Comparison of ENCODE assay signal across 8 cellular contexts in genomic region chr19:7489609-7490044, GRCh38. TPM values are rescaled to one million over a fixed set of nuclear protein-coding genes. Genes with fewer than 3 reads are reported as not detected.
DNase-seq lines count a peak whose midpoint lies in the region; TF ChIP-seq lines count a peak whose summit lies in the region.

No MANE protein-coding gene starts in this region.

- H3K79me2 ChIP-seq in KMS-11 (ENCODE audit: insufficient read depth, low read depth) (no peaks in the 10 kb centered on the region), neural cell (replicated peaks; ENCODE audit: insufficient read depth, low read length) (no peaks in the 10 kb centered on the region)

- H3K36me3 ChIP-seq in BLaER1 treated with 17β-estradiol and CSF1 and Interleukin-3, amounts not matched to agents 10 nM and 100 nM, result no peaks in the 10 kb centered on the region
- no peaks in the 10 kb centered on the region for H3K36me3 ChIP-seq in KMS-11 (ENCODE audit: insufficient read depth)
- H3K36me3 ChIP-seq in neural cell (ENCODE audit: insufficient read depth, low read length), result no peaks in the 10 kb centered on the region

- H3K9me2 ChIP-seq in neural cell (ENCODE audit: insufficient read depth, low read length), result no peaks in the 10 kb centered on the region

- TF ChIP-seq EP300 in neural cell (conservative IDR thresholded peaks at IDR 0.05; ENCODE audit: poor library complexity, severe bottlenecking), result no peak

- H3K4me3 ChIP-seq in BLaER1 treated with 17β-estradiol and CSF1 and Interleukin-3, amounts not matched to agents 10 nM and 100 nM, result no peak overlapping the region
- no peak overlapping the region for H3K4me3 ChIP-seq in KMS-11 (IDR thresholded peaks at IDR 0.05; ENCODE audit: insufficient read depth, low read depth, low read length)
- H3K4me3 ChIP-seq in coronary artery, result peak overlapping the region; percentile 69
- H3K4me3 ChIP-seq in neural cell (ENCODE audit: low read length), result peak overlapping the region; percentile 64

- peaks cover 12 to 57% (median 40%) of the 10 kb centered on the region in 10 experiments; a peak in 19 of 20 replicates for H3K4me1 ChIP-seq in BLaER1 treated with 17β-estradiol and CSF1 and Interleukin-3, amounts not matched to agents 10 nM and 100 nM
- H3K4me1 ChIP-seq in KMS-11 (ENCODE audit: low read depth, poor library complexity, severe bottlenecking), result no peaks in the 10 kb centered on the region

- H3K27me3 ChIP-seq in BLaER1 treated with 17β-estradiol and CSF1 and Interleukin-3, amounts not matched to agents 10 nM and 100 nM, result peaks cover 6 to 26% (median 22%) of the 10 kb centered on the region in 11 experiments; a peak in 21 of 22 replicates
- H3K27me3 ChIP-seq in KMS-11 (ENCODE audit: insufficient read depth, low read depth), result peaks cover 25% of the 10 kb centered on the region
- H3K27me3 ChIP-seq in neural cell (ENCODE audit: insufficient read depth, low read depth, low read length), result no peaks in the 10 kb centered on the region

- H3K27ac ChIP-seq in BLaER1 treated with 17β-estradiol and CSF1 and Interleukin-3, amounts not matched to agents 10 nM and 100 nM, result no peak overlapping the region
- no peak overlapping the region for H3K27ac ChIP-seq in KMS-11
- no peak overlapping the region for H3K27ac ChIP-seq in coronary artery
- H3K27ac ChIP-seq in neural cell (ENCODE audit: low read length), result peak overlapping the region; percentile 69

- no peaks in the 10 kb centered on the region for H3F3A ChIP-seq in neural cell (ENCODE audit: insufficient read depth, low read length, poor library complexity, severe bottlenecking)

- H3K9me3 ChIP-seq in BLaER1 treated with 17β-estradiol and CSF1 and Interleukin-3, amounts not matched to agents 10 nM and 100 nM (replicated peaks in 1 of 11), result peaks cover 0 to 45% (median 0%) of the 10 kb centered on the region in 11 experiments; a peak in 9 of 22 replicates
- no peaks in the 10 kb centered on the region for H3K9me3 ChIP-seq in neural cell (ENCODE audit: low read length)

- H2AFZ ChIP-seq in KMS-11 (ENCODE audit: low read depth) (0 out of 2 replicates have a peak overlapping the region, but pooled peaks have one; percentile 47), neural cell (ENCODE audit: low read depth, low read length) (peak overlapping the region; percentile 69)

- no peaks in the 10 kb centered on the region for H4K20me1 ChIP-seq in BLaER1 treated with 17β-estradiol and CSF1 and Interleukin-3, amounts not matched to agents 10 nM and 100 nM
- H4K20me1 ChIP-seq in KMS-11 (ENCODE audit: insufficient read depth) (no peaks in the 10 kb centered on the region), neural cell (ENCODE audit: insufficient read depth) (no peaks in the 10 kb centered on the region)

- no peak for DNase-seq in coronary artery (ENCODE audit: low spot score)
- no peak for DNase-seq in SIG-M5 (lab: John Stamatoyannopoulos, UW)
- no peak for DNase-seq in NCI-H1436 (lab: John Stamatoyannopoulos, UW)
- DNase-seq in COLO668 (lab: John Stamatoyannopoulos, UW; ENCODE audit: unreplicated experiment), result no peak
- no peak for DNase-seq in DMS153 (lab: John Stamatoyannopoulos, UW)

- TF ChIP-seq RAD21 in neural cell (conservative IDR thresholded peaks at IDR 0.05), result no peak

- H3K9ac ChIP-seq in BLaER1 treated with 17β-estradiol and CSF1 and Interleukin-3, amounts not matched to agents 10 nM and 100 nM, result no peak overlapping the region
- H3K9ac ChIP-seq in KMS-11 (no peak overlapping the region), neural cell (ENCODE audit: low read length) (peak overlapping the region; percentile 64)

- TF ChIP-seq CTCF in KMS-11 (conservative IDR thresholded peaks at IDR 0.05; ENCODE audit: low read depth, low read length), result no peak
- no peak for TF ChIP-seq CTCF in coronary artery (IDR thresholded peaks at IDR 0.05)
- no peak for TF ChIP-seq CTCF in neural cell (IDR thresholded peaks at IDR 0.05; ENCODE audit: poor library complexity, severe bottlenecking)

- H3K4me2 ChIP-seq in BLaER1 treated with 17β-estradiol and CSF1 and Interleukin-3, amounts not matched to agents 10 nM and 100 nM, result peak overlapping the region in 10 of 11 experiments; percentile 43 to 80 (median 70); a peak in 13 of 22 replicates
- H3K4me2 ChIP-seq in KMS-11 (no peak overlapping the region), neural cell (ENCODE audit: low read length) (no peak overlapping the region)

TF ChIP-seq in neural cell, 6 proteins besides CTCF, POLR2A, EP300 and RAD21:
- TF ChIP-seq EZH2 (IDR thresholded peaks at IDR 0.05; ENCODE audit: borderline replicate concordance, insufficient read depth, low read length, poor library complexity, severe bottlenecking) (no peak), TAF1 (IDR thresholded peaks at IDR 0.05; ENCODE audit: low read depth) (no peak), MXI1 (conservative IDR thresholded peaks at IDR 0.05; ENCODE audit: poor library complexity, severe bottlenecking) (no peak), SMC3 (conservative IDR thresholded peaks at IDR 0.05; ENCODE audit: poor library complexity) (no peak), POLR2AphosphoS5 (IDR thresholded peaks at IDR 0.05) (no peak), REST (IDR thresholded peaks at IDR 0.05; ENCODE audit: borderline replicate concordance) (no peak)
TF ChIP-seq in neural cell: peak in this region for 0.

RNA-seq across cellular contexts. Expression of gene PEX11G, which starts 0.8 kb away (rescaled TPM):
- 1.2 and 1.3 TPM in 2 replicates for polyA plus RNA-seq in neural cell
- polyA minus RNA-seq in neural cell, result 0.81 and 0.97 TPM in 2 replicates

RNA-seq across cellular contexts. Expression of gene ZNF358, which starts 26.3 kb away (rescaled TPM):
- polyA plus RNA-seq in neural cell, result 14.6 and 22.0 TPM in 2 replicates
- 25.8 and 29.5 TPM in 2 replicates for polyA minus RNA-seq in neural cell

RNA-seq across cellular contexts. Expression of gene MCOLN1, which starts 32.8 kb away (rescaled TPM):
- polyA plus RNA-seq in neural cell, result 16.9 and 20.6 TPM in 2 replicates
- 10.8 and 11.0 TPM in 2 replicates for polyA minus RNA-seq in neural cell

RNA-seq across cellular contexts. Expression of gene PNPLA6, which starts 45.9 kb away (rescaled TPM):
- 10.8 and 25.0 TPM in 2 replicates for polyA plus RNA-seq in neural cell
- 28.4 and 33.8 TPM in 2 replicates for polyA minus RNA-seq in neural cell

Comparison
In these comparisons a context has a peak if more than half of its experiments do, and no peak if none do; other contexts are left out.
1. H3K4me2 ChIP-seq: peak in BLaER1 treated with 17β-estradiol and CSF1 and Interleukin-3, amounts not matched to agents 10 nM and 100 nM (10 of 11); none in KMS-11 (single experiment) and neural cell (single experiment).
2. H3K4me3 ChIP-seq: peak in coronary artery (single experiment) and neural cell (single experiment); none in BLaER1 treated with 17β-estradiol and CSF1 and Interleukin-3, amounts not matched to agents 10 nM and 100 nM (0 of 10) and KMS-11 (single experiment).